34 cellular contexts compared by ENCODE assay signal in genomic region chr5:114184006-114184405, GRCh38.
DNase-seq lines count a peak whose midpoint lies in the region; FAIRE-seq and TF ChIP-seq lines count a peak whose summit lies in the region.
"Had no signal": no experiment of that assay in that cellular context is flagged by ENCODE, and none has a peak within 500 bp of the region (broad histone marks: within the 10 kb centered on the region; RNA-seq: fewer than 3 reads in every experiment).

No MANE protein-coding gene starts in this region.

- H3K79me2 ChIP-seq in mammary epithelial cell (ENCODE audit: insufficient read depth, low read length) (no peaks in the 10 kb centered on the region), endothelial cell of umbilical vein (ENCODE audit: control insufficient read depth, insufficient read depth, low read length) (no peaks in the 10 kb centered on the region)

- H3K27ac ChIP-seq in mammary epithelial cell (ENCODE audit: insufficient read depth, low read depth, low read length) (no peak overlapping the region), breast epithelium (no peak overlapping the region), endothelial cell of umbilical vein (ENCODE audit: insufficient read depth, low read depth, low read length) (no peak overlapping the region), stomach (no peak overlapping the region)
- H3K27ac ChIP-seq: adrenal gland, coronary artery, gastroesophageal sphincter, ovary, RWPE1, testis had no signal

- peak overlapping the region; percentile 54 for H3K27ac Mint-ChIP-seq in nephron progenitor cell
- H3K27ac Mint-ChIP-seq: CD14-positive monocyte; effector memory CD8-positive, alpha-beta T cell; GM23338; T-helper 1 cell treated with Interleukin-12 subunit alpha and Interleukin-12 subunit beta and Interleukin-4 antibody, amounts not matched to agents 30 μg/mL and 1 μg/mL, for 36 hours had no signal

- TF ChIP-seq POLR2A in breast epithelium (IDR thresholded peaks at IDR 0.05) (no peak), endothelial cell of umbilical vein (IDR thresholded peaks at IDR 0.05; ENCODE audit: low read depth, low read length) (no peak), stomach (IDR thresholded peaks at IDR 0.05) (no peak)

- CTCF ChIA-PET in mammary epithelial cell (lab: Charles Lee; ENCODE audit: low non-redundant PET) (no interaction called here), endothelial cell of umbilical vein (lab: Charles Lee) (interaction anchor here (0.9 kb wide), 1 partner anchor 40 kb away, joined by 4 read pairs; no protein-coding TSS in a partner anchor)

- peaks cover 13% of the 10 kb centered on the region for H3K9me3 Mint-ChIP-seq in nephron progenitor cell

- no peaks in the 10 kb centered on the region for H3K36me3 Mint-ChIP-seq in nephron progenitor cell (ENCODE audit: low read depth)
- H3K36me3 Mint-ChIP-seq: CD14-positive monocyte had no signal

- H4K20me1 ChIP-seq in mammary epithelial cell (ENCODE audit: insufficient read depth, low read length) = no peaks in the 10 kb centered on the region
- no peaks in the 10 kb centered on the region for H4K20me1 ChIP-seq in endothelial cell of umbilical vein (replicated peaks; ENCODE audit: control insufficient read depth, extremely low read depth, insufficient read depth, low read length)

- H3K9me1 ChIP-seq in endothelial cell of umbilical vein (replicated peaks; ENCODE audit: control insufficient read depth, extremely low read depth, insufficient read depth, low read length) = no peaks in the 10 kb centered on the region

- no peak overlapping the region for H3K4me3 Mint-ChIP-seq in nephron progenitor cell
- H3K4me3 Mint-ChIP-seq: CD14-positive monocyte; effector memory CD8-positive, alpha-beta T cell; GM23338; T-helper 1 cell treated with Interleukin-12 subunit alpha and Interleukin-12 subunit beta and Interleukin-4 antibody, amounts not matched to agents 30 μg/mL and 1 μg/mL, for 36 hours had no signal

- intact Hi-C loops in mammary epithelial cell (cut with micrococcal nuclease) = no loop called here
- intact Hi-C loops in breast epithelium (cut with DNase I; ENCODE audit: low total_unique reads) = no loop called here
- intact Hi-C loops in endothelial cell of umbilical vein (cut with micrococcal nuclease) = no loop called here
- intact Hi-C loops in stomach (cut with DNase I; ENCODE audit: low total_unique reads) = no loop called here

- 13% methylated on average over 1 of the region's 1 CpG for WGBS in mammary epithelial cell (ENCODE audit: low coverage, missing lambda C conversion rate)
- 21 to 51% (median 32%) methylated on average over 1 of the region's 1 CpG for WGBS in stomach, 5 donors

- H3K36me3 ChIP-seq in mammary epithelial cell (ENCODE audit: insufficient read depth, low read length) (no peaks in the 10 kb centered on the region), breast epithelium (no peaks in the 10 kb centered on the region), endothelial cell of umbilical vein (ENCODE audit: control insufficient read depth in 2 of 2, extremely low read depth in 1 of 2, insufficient read depth in 2 of 2, low read length in 2 of 2) (no peaks in the 10 kb centered on the region), stomach (no peaks in the 10 kb centered on the region)
- H3K36me3 ChIP-seq: adrenal gland, gastroesophageal sphincter, ovary had no signal

- H3K4me1 Mint-ChIP-seq in nephron progenitor cell = peaks cover 5% of the 10 kb centered on the region
- H3K4me1 Mint-ChIP-seq: CD14-positive monocyte had no signal

- peak overlapping the region; percentile 57 for H3K4me2 ChIP-seq in mammary epithelial cell (ENCODE audit: insufficient read depth, low read depth, low read length)
- H3K4me2 ChIP-seq in endothelial cell of umbilical vein (ENCODE audit: insufficient read depth, low read length) = no peak overlapping the region
- H3K4me2 ChIP-seq: GM23338, SK-N-SH had no signal

- DNase-seq in mammary epithelial cell (no peak), breast epithelium (ENCODE audit: low spot score in 2 of 2) (no peak), NCI-H226 (peak; percentile 4), endothelial cell of umbilical vein (ENCODE audit: low read depth, low spot score) (peak; percentile 35), nephron progenitor cell (no peak), stomach (no peak), cortex of kidney (lab: John Stamatoyannopoulos, UW) (no peak), KG1 (lab: John Stamatoyannopoulos, UW) (no peak)
- DNase-seq: 8988T; activated CD4-positive, alpha-beta T cell treated with anti-CD3 and anti-CD28 coated beads, Interleukin-2, amount 50 U/mL, for 48 hours; activated CD4-positive, CD25-positive, alpha-beta regulatory T cell treated with anti-CD3 and anti-CD28 coated beads, Interleukin-2, amount 50 U/mL, for 72 hours; activated naive CD4-positive, alpha-beta T cell treated with Interleukin-2 at 50 U/mL for 16 hours; adrenal gland; Caco-2; DMS53; effector memory CD8-positive, alpha-beta T cell; erythroblast; GF-D8; NCI-H1105; NCI-H187 treated with DMSO at 0.1 percent for 48 hours; NCI-H524 treated with DMSO at 0.1 percent for 48 hours; OCI-M1; ovary; SK-N-SH; small intestine; stimulated activated naive CD8-positive, alpha-beta T cell treated with anti-CD3 and anti-CD28 coated beads, Interleukin-15, Interleukin-2, amounts not matched to agents 100 U/mL and 50 U/mL, for 24 hours; testis had no signal

- H3K9me3 ChIP-seq in mammary epithelial cell (replicated peaks; ENCODE audit: insufficient read depth, low read length) = no peaks in the 10 kb centered on the region
- H3K9me3 ChIP-seq in breast epithelium = peaks cover 0 to 11% of the 10 kb centered on the region in 2 donors
- H3K9me3 ChIP-seq in endothelial cell of umbilical vein (replicated peaks; ENCODE audit: control insufficient read depth, insufficient read depth, low read length) = no peaks in the 10 kb centered on the region
- H3K9me3 ChIP-seq in stomach = peaks cover 0 to 4% (median 0%) of the 10 kb centered on the region in 4 donors
- H3K9me3 ChIP-seq: adrenal gland, Caco-2, ovary, testis had no signal

- H3K4me1 ChIP-seq in mammary epithelial cell (ENCODE audit: insufficient read depth, low read length) (no peaks in the 10 kb centered on the region), breast epithelium (no peaks in the 10 kb centered on the region), endothelial cell of umbilical vein (ENCODE audit: control insufficient read depth, extremely low read depth, insufficient read depth, low read length) (peaks cover 12% of the 10 kb centered on the region), stomach (no peaks in the 10 kb centered on the region)
- H3K4me1 ChIP-seq: adrenal gland, Caco-2, gastroesophageal sphincter, testis had no signal

- no peak overlapping the region for H3K4me3 ChIP-seq in mammary epithelial cell (replicated peaks in 1 of 3; ENCODE audit: insufficient read depth in 1 of 3, low read depth in 2 of 3, low read length in 3 of 3)
- no peak overlapping the region for H3K4me3 ChIP-seq in breast epithelium
- H3K4me3 ChIP-seq in endothelial cell of umbilical vein (replicated peaks in 1 of 3; ENCODE audit: insufficient read depth in 1 of 3, low read depth in 1 of 3, low read length in 3 of 3) = no peak overlapping the region
- H3K4me3 ChIP-seq in stomach = no peak overlapping the region
- H3K4me3 ChIP-seq: adrenal gland, coronary artery, gastroesophageal sphincter, GM23338, K562, ovary, testis had no signal

- BruUV-seq in mammary epithelial cell (replicated peaks; lab: Mats Ljungman, UMichigan) (no TSS peak), endothelial cell of umbilical vein (replicated peaks; lab: Mats Ljungman, UMichigan) (no TSS peak)

- peak overlapping the region; percentile 74 for H2AFZ ChIP-seq in mammary epithelial cell (ENCODE audit: low read depth, low read length)
- H2AFZ ChIP-seq in endothelial cell of umbilical vein (ENCODE audit: low read depth, low read length) = peak overlapping the region; percentile 54
- H2AFZ ChIP-seq: GM23338 had no signal

- no peak for TF ChIP-seq CTCF in mammary epithelial cell (conservative IDR thresholded peaks at IDR 0.05 in 1 of 2, IDR thresholded peaks at IDR 0.05 in 1 of 2; ENCODE audit: extremely low read depth in 1 of 2, insufficient read depth in 1 of 2, low read depth in 1 of 2, low read length in 2 of 2)
- no peak for TF ChIP-seq CTCF in breast epithelium (IDR thresholded peaks at IDR 0.05)
- TF ChIP-seq CTCF in endothelial cell of umbilical vein (IDR thresholded peaks at IDR 0.05; ENCODE audit: extremely low read depth in 1 of 2, insufficient read depth in 1 of 2, low read depth in 1 of 2, low read length in 2 of 2) = no peak
- TF ChIP-seq CTCF in nephron progenitor cell (IDR thresholded peaks at IDR 0.05) = no peak
- TF ChIP-seq CTCF in stomach (IDR thresholded peaks at IDR 0.05) = no peak

- H3K27me3 Mint-ChIP-seq in nephron progenitor cell (ENCODE audit: low read depth, poor library complexity) = no peaks in the 10 kb centered on the region
- H3K27me3 Mint-ChIP-seq: effector memory CD8-positive, alpha-beta T cell had no signal

- dilution Hi-C loops in mammary epithelial cell (cut with HindIII; ENCODE audit: low sequenced_read_pairs) = no loop called here
- dilution Hi-C loops in endothelial cell of umbilical vein (cut with MboI; ENCODE audit: extremely low pct_ligation_motif_present, low sequenced_read_pairs) = no loop called here

- no peaks in the 10 kb centered on the region for H3K27me3 ChIP-seq in mammary epithelial cell (ENCODE audit: insufficient read depth, low read length)
- no peaks in the 10 kb centered on the region for H3K27me3 ChIP-seq in breast epithelium
- H3K27me3 ChIP-seq in endothelial cell of umbilical vein (ENCODE audit: control insufficient read depth in 2 of 2, insufficient read depth in 2 of 2, low read length in 2 of 2) = no peaks in the 10 kb centered on the region
- H3K27me3 ChIP-seq in stomach = no peaks in the 10 kb centered on the region
- H3K27me3 ChIP-seq: adrenal gland, gastroesophageal sphincter, ovary, testis had no signal

- no peak for FAIRE-seq in endothelial cell of umbilical vein (lab: Jason Lieb, UNC)
- FAIRE-seq: K562, small intestine had no signal

- in situ Hi-C loops in mammary epithelial cell (cut with MboI; ENCODE audit: low sequenced_read_pairs in 2 of 2) = no loop called here

- POLR2A ChIA-PET in endothelial cell of umbilical vein (lab: Charles Lee) = no interaction called here

- TF ChIP-seq EP300 in stomach (IDR thresholded peaks at IDR 0.05) = no peak

- no peak overlapping the region for H3K9ac ChIP-seq in mammary epithelial cell (ENCODE audit: insufficient read depth, low read length)
- H3K9ac ChIP-seq in endothelial cell of umbilical vein (replicated peaks; ENCODE audit: extremely low read depth, insufficient read depth, low read length) = no peak overlapping the region
- H3K9ac ChIP-seq: SK-N-SH had no signal

TF ChIP-seq in endothelial cell of umbilical vein, 7 proteins besides CTCF, POLR2A, EP300 and RAD21:
- TF ChIP-seq FOS (IDR thresholded peaks at IDR 0.05; ENCODE audit: borderline replicate concordance, insufficient read depth, low read length) (peak; percentile 25), MAX (IDR thresholded peaks at IDR 0.05; ENCODE audit: insufficient read depth, insufficient read length) (no peak)
TF ChIP-seq in endothelial cell of umbilical vein: peak in this region for 1.

Comparison
In these comparisons a context has a peak if more than half of its experiments do, and no peak if none do; other contexts are left out.
1. DNase-seq: peak in NCI-H226 (single experiment) and endothelial cell of umbilical vein (single experiment); none in mammary epithelial cell (single experiment), breast epithelium (0 of 2), nephron progenitor cell (single experiment), stomach (single experiment), cortex of kidney (single experiment) and KG1 (single experiment).